ENCODE assay signal across 8 cellular contexts in the genomic region with DNA sequence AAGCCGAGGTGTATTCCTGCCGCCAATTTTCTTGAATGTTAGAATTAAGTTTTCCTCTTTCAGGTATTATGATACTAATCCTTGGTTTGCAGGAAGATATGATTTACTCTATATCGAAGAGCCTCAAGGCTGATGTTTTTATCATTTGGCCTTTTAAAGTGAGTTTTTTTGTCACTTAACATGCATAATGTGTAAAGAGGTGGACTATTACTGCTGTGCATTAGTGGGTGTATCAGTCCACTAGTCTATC. TPM values are rescaled to one million over a fixed set of nuclear protein-coding genes. Genes with fewer than 3 reads are reported as not detected.
DNase-seq lines count a peak whose midpoint lies in the region; ATAC-seq lines count a peak whose summit lies in the region.

No MANE protein-coding gene starts in this region.

- H3K4me1 ChIP-seq in BLaER1 treated with 17β-estradiol and CSF1 and Interleukin-3, amounts not matched to agents 10 nM and 100 nM: peaks cover 8 to 41% (median 13%) of the 10 kb centered on the region in 10 experiments; a peak in 14 of 20 replicates
- H3K4me1 ChIP-seq in esophagus (ENCODE audit: control insufficient read depth in 2 of 2, insufficient read depth in 2 of 2, low read length in 1 of 2) (no peaks in the 10 kb centered on the region), skeletal muscle tissue (ENCODE audit: control insufficient read depth in 3 of 3, insufficient read depth in 3 of 3, low read length in 3 of 3) (no peaks in the 10 kb centered on the region)

- H3K27ac ChIP-seq in BLaER1 treated with 17β-estradiol and CSF1 and Interleukin-3, amounts not matched to agents 10 nM and 100 nM: peak overlapping the region; percentile 88 to 98 (median 96)
- H3K27ac ChIP-seq in esophagus (ENCODE audit: low read depth in 2 of 2, low read length in 1 of 2) (peak overlapping the region; percentile 91 to 99), skeletal muscle tissue (ENCODE audit: low read depth, low read length) (peak overlapping the region; percentile 91)

- WGBS in esophagus, 2 donors: 15 to 16% methylated on average over 3 of the region's 3 CpGs

- H3K36me3 ChIP-seq in BLaER1 treated with 17β-estradiol and CSF1 and Interleukin-3, amounts not matched to agents 10 nM and 100 nM: no peaks in the 10 kb centered on the region
- H3K36me3 ChIP-seq in esophagus (ENCODE audit: control insufficient read depth in 2 of 2, insufficient read depth in 2 of 2, low read length in 1 of 2) (no peaks in the 10 kb centered on the region), skeletal muscle tissue (ENCODE audit: control insufficient read depth in 3 of 3, insufficient read depth in 3 of 3, low read length in 3 of 3) (no peaks in the 10 kb centered on the region)

- no peaks in the 10 kb centered on the region for H4K20me1 ChIP-seq in BLaER1 treated with 17β-estradiol and CSF1 and Interleukin-3, amounts not matched to agents 10 nM and 100 nM

- DNase-seq in OCI-M2 (lab: John Stamatoyannopoulos, UW; ENCODE audit: unreplicated experiment) (peak; percentile 71), RPMI8226 (no peak), Ammon's horn (ENCODE audit: low spot score) (no peak), SHP77 (lab: John Stamatoyannopoulos, UW) (no peak)

- peak overlapping the region; percentile 62 to 76 (median 68); a peak in 21 of 22 replicates for H3K4me2 ChIP-seq in BLaER1 treated with 17β-estradiol and CSF1 and Interleukin-3, amounts not matched to agents 10 nM and 100 nM

- H3K9me3 ChIP-seq in BLaER1 treated with 17β-estradiol and CSF1 and Interleukin-3, amounts not matched to agents 10 nM and 100 nM (replicated peaks in 1 of 11): no peaks in the 10 kb centered on the region
- H3K9me3 ChIP-seq in esophagus (ENCODE audit: control insufficient read depth in 2 of 2, insufficient read depth in 1 of 2, low read depth in 1 of 2, low read length in 1 of 2) (no peaks in the 10 kb centered on the region), skeletal muscle tissue (ENCODE audit: control insufficient read depth in 3 of 3, low read length in 3 of 3) (no peaks in the 10 kb centered on the region)

- peak overlapping the region; percentile 58 to 73 (median 67) for H3K4me3 ChIP-seq in BLaER1 treated with 17β-estradiol and CSF1 and Interleukin-3, amounts not matched to agents 10 nM and 100 nM
- H3K4me3 ChIP-seq in esophagus (ENCODE audit: low read depth in 1 of 2, low read length in 2 of 2): peak overlapping the region in 1 of 2 donors; percentile 80
- H3K4me3 ChIP-seq in skeletal muscle tissue (ENCODE audit: low read length in 3 of 3): peak overlapping the region; percentile 78 to 97 (median 96)

- peak; percentile 3 for ATAC-seq in GM21529 (IDR thresholded peaks at IDR 0.05; ENCODE audit: unreplicated experiment)

- no peaks in the 10 kb centered on the region for H3K27me3 ChIP-seq in BLaER1 treated with 17β-estradiol and CSF1 and Interleukin-3, amounts not matched to agents 10 nM and 100 nM
- H3K27me3 ChIP-seq in esophagus (ENCODE audit: control insufficient read depth in 1 of 2, insufficient read depth in 2 of 2, low read length in 2 of 2) (no peaks in the 10 kb centered on the region), skeletal muscle tissue (ENCODE audit: control insufficient read depth in 3 of 3, insufficient read depth in 3 of 3, low read length in 3 of 3) (no peaks in the 10 kb centered on the region)

- H3K9ac ChIP-seq in BLaER1 treated with 17β-estradiol and CSF1 and Interleukin-3, amounts not matched to agents 10 nM and 100 nM: peak overlapping the region; percentile 88 to 97 (median 92)
- H3K9ac ChIP-seq in skeletal muscle tissue (ENCODE audit: low read depth in 1 of 3, low read length in 3 of 3): peak overlapping the region in 2 of 3 donors; percentile 78 to 91

RNA-seq across cellular contexts. Expression of a gene that starts 11.1 kb away (rescaled TPM):
- polyA plus RNA-seq in esophagus: 10 to 100 TPM; 29.1 to 34.5 TPM
- 65.8 TPM for total RNA-seq in skeletal muscle tissue
